In the genomic region with DNA sequence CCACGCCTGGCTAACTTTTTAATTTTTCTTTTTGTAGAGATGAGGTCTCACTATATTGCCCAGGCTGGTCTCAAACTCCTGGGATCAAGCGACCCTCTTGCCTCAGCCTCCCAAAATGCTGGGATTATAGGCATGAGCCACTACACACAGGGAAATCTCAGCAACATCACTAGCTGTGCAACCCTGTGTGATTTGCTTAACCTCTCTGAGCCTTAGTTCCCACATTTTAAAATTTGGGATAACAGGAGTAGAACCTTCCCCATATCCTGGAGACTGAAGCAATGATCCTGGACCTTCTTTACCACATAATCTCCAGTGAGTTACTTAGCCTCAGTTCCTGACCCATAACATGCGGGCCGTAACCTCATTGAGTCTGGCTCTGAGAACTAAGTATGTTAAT, we compare ENCODE assay signal across 26 cellular contexts.
A peak's percentile ranks its signal among the peaks of the same experiment; 100 is the strongest.
DNase-seq lines count a peak whose midpoint lies in the region; ATAC-seq, FAIRE-seq and TF ChIP-seq lines count a peak whose summit lies in the region.
"Had no signal": no experiment of that assay in that cellular context is flagged by ENCODE, and none has a peak within 500 bp of the region (broad histone marks: within the 10 kb centered on the region; RNA-seq: fewer than 3 reads in every experiment).

No MANE protein-coding gene starts in this region.

- no peak for TF ChIP-seq RAD21 in K562 (CRISPR knock-in tag; conservative IDR thresholded peaks at IDR 0.05 in 1 of 2, IDR thresholded peaks at IDR 0.05 in 1 of 2)

- no peak for TF ChIP-seq CTCF in HEK293 (tag by site-specific recombination; IDR thresholded peaks at IDR 0.05)
- TF ChIP-seq CTCF in WERI-Rb-1 (IDR thresholded peaks at IDR 0.05; ENCODE audit: low read depth, low read length): no peak
- no peak for TF ChIP-seq CTCF in K562 (IDR thresholded peaks at IDR 0.05 in 2 of 3, conservative IDR thresholded peaks at IDR 0.05 in 1 of 3; ENCODE audit: insufficient read depth in 2 of 3, low read depth in 1 of 3, low read length in 3 of 3)
- no peak for TF ChIP-seq CTCF in OCI-LY7 (conservative IDR thresholded peaks at IDR 0.05; ENCODE audit: low read length)

- 30% methylated on average over 4 of the region's 4 CpGs for WGBS in K562 (ENCODE audit: insufficient coverage, low coverage, missing lambda C conversion rate)

- DNase-seq in WERI-Rb-1 (peak; percentile 46), K562 (ENCODE audit: extremely low read depth in 1 of 4, low spot score in 3 of 4) (no peak), OCI-LY7 (ENCODE audit: low spot score) (no peak)
- no peak for DNase-seq in activated CD4-positive, alpha-beta T cell treated with anti-CD3 and anti-CD28 coated beads, Interleukin-2, amount 50 U/mL, for 1 hour
- DNase-seq in activated effector memory CD4-positive, alpha-beta T cell treated with anti-CD3 and anti-CD28 coated beads, Interleukin-2, amount 50 U/mL, for 16 hours: no peak
- DNase-seq: 8988T; ACHN; BE2C; C1 segment of cervical spinal cord; CD4-positive, alpha-beta memory T cell; CD4-positive, CD25-positive, alpha-beta regulatory T cell; CD8-positive, alpha-beta memory T cell; COR-L47; DMS 273 treated with DMSO at 0.1 percent for 48 hours; DMS153; DMS53; DMS79; DND-41; EL; GDM1 had no signal

- CTCF ChIA-PET in HEK293 (lab: Yijun Ruan, JAX) (interaction anchor here (0.5 to 0.9 kb wide), 3 partner anchors 11 to 855 kb away, joined by 3 to 7 read pairs (median 3); no protein-coding TSS in a partner anchor), K562 (lab: Yijun Ruan, JAX; ENCODE audit: low intra/inter-chr PET ratio) (no interaction called here), OCI-LY7 (lab: Charles Lee; ENCODE audit: unreplicated experiment) (no interaction called here)

- intact Hi-C loops in K562 (cut with micrococcal nuclease) (no loop called here), OCI-LY7 (cut with micrococcal nuclease; ENCODE audit: unreplicated experiment) (no loop called here)

- no peak for TF ChIP-seq POLR2A in K562 (conservative IDR thresholded peaks at IDR 0.05)

- no peaks in the 10 kb centered on the region for H3K4me1 ChIP-seq in HEK293 (ENCODE audit: control insufficient read depth, insufficient read depth, low read length)
- H3K4me1 ChIP-seq in K562 (replicated peaks in 1 of 2; ENCODE audit: control insufficient read depth in 2 of 2, insufficient read depth in 2 of 2, low read length in 2 of 2): peaks cover 0 to 4% of the 10 kb centered on the region in 2 experiments; a peak in 1 of 5 replicates
- no peaks in the 10 kb centered on the region for H3K4me1 ChIP-seq in OCI-LY7 (ENCODE audit: insufficient read depth, low read length, poor library complexity, severe bottlenecking)
- H3K4me1 ChIP-seq: BE2C had no signal

- H3K4me3 ChIP-seq in HEK293 (ENCODE audit: low read depth, low read length): no peak overlapping the region
- H3K4me3 ChIP-seq in WERI-Rb-1 (ENCODE audit: low read depth, low read length): no peak overlapping the region
- H3K4me3 ChIP-seq in K562: no peak overlapping the region
- H3K4me3 ChIP-seq in OCI-LY7 (ENCODE audit: low read depth, low read length, poor library complexity, severe bottlenecking): no peak overlapping the region
- H3K4me3 ChIP-seq: BLaER1, GM12878 had no signal

- H3K27ac ChIP-seq in HEK293 (ENCODE audit: extremely low read depth, low read depth, low read length) (no peak overlapping the region), WERI-Rb-1 (no peak overlapping the region), K562 (ENCODE audit: extremely low read depth, low read depth, low read length) (no peak overlapping the region), OCI-LY7 (ENCODE audit: low read depth, low read length, poor library complexity, severe bottlenecking) (no peak overlapping the region)
- H3K27ac ChIP-seq: BLaER1 had no signal

- H3K9ac ChIP-seq in K562 (ENCODE audit: insufficient read depth in 1 of 2, low read depth in 2 of 2, low read length in 2 of 2): no peak overlapping the region
- H3K9ac ChIP-seq: BLaER1 had no signal

- H3K79me2 ChIP-seq in K562 (ENCODE audit: control insufficient read depth, insufficient read depth, low read length) (no peaks in the 10 kb centered on the region), OCI-LY7 (ENCODE audit: insufficient read depth, low read depth, low read length) (no peaks in the 10 kb centered on the region)

- H3K4me2 ChIP-seq in K562 (ENCODE audit: insufficient read depth, low read length) (no peak overlapping the region), OCI-LY7 (ENCODE audit: low read length) (no peak overlapping the region)
- H3K4me2 ChIP-seq: BLaER1 had no signal

- H4K20me1 ChIP-seq in K562 (replicated peaks; ENCODE audit: control insufficient read depth, insufficient read depth, low read length): no peaks in the 10 kb centered on the region
- no peaks in the 10 kb centered on the region for H4K20me1 ChIP-seq in OCI-LY7 (ENCODE audit: insufficient read depth, low read length)
- H4K20me1 ChIP-seq: BLaER1 had no signal

- no peak for ATAC-seq in K562
- ATAC-seq: GM12878 had no signal

- in situ Hi-C loops in K562 (cut with MboI): no loop called here

- no peaks in the 10 kb centered on the region for H3K9me3 ChIP-seq in HEK293 (ENCODE audit: control insufficient read depth, insufficient read depth, low read depth, low read length)
- no peaks in the 10 kb centered on the region for H3K9me3 ChIP-seq in WERI-Rb-1 (ENCODE audit: severe bottlenecking)
- H3K9me3 ChIP-seq in K562 (replicated peaks; ENCODE audit: control insufficient read depth, insufficient read depth, low read depth, low read length): no peaks in the 10 kb centered on the region
- no peaks in the 10 kb centered on the region for H3K9me3 ChIP-seq in OCI-LY7 (ENCODE audit: low read length)
- H3K9me3 ChIP-seq: BE2C, BLaER1 had no signal

- no TSS peak for BruUV-seq in K562 (replicated peaks; lab: Mats Ljungman, UMichigan)
- BruUV-seq in OCI-LY7 (replicated peaks; lab: Mats Ljungman, UMichigan): no TSS peak

- POLR2A ChIA-PET in HEK293 (lab: Yijun Ruan, JAX): no interaction called here
- POLR2A ChIA-PET in K562 (lab: Yijun Ruan, JAX): interaction anchor here (1.2 to 1.7 kb wide), 2 partner anchors 16 to 161 kb away, joined by 3 to 4 read pairs; no protein-coding TSS in a partner anchor
- POLR2A ChIA-PET in OCI-LY7 (lab: Charles Lee): no interaction called here

- no peak for TF ChIP-seq EP300 in K562 (IDR thresholded peaks at IDR 0.05; ENCODE audit: low read length)

- H3K27me3 ChIP-seq in WERI-Rb-1 (ENCODE audit: insufficient read depth, low read depth, severe bottlenecking): peaks cover 9% of the 10 kb centered on the region
- H3K27me3 ChIP-seq in K562 (ENCODE audit: control insufficient read depth in 2 of 2, insufficient read depth in 2 of 2, low read length in 2 of 2): peaks cover 2 to 19% of the 10 kb centered on the region in 2 experiments; a peak in 2 of 5 replicates
- H3K27me3 ChIP-seq: BE2C, BLaER1 had no signal

- H3K9me2 ChIP-seq in OCI-LY7 (ENCODE audit: insufficient read depth, low read length): no peaks in the 10 kb centered on the region

- no peak for FAIRE-seq in K562 (lab: Jason Lieb, UNC)
- FAIRE-seq: A204.1, GM12878, GM12892, GM18507 had no signal

- H3K36me3 ChIP-seq in HEK293 (ENCODE audit: control insufficient read depth in 2 of 2, insufficient read depth in 1 of 2, low read length in 2 of 2): no peaks in the 10 kb centered on the region
- no peaks in the 10 kb centered on the region for H3K36me3 ChIP-seq in WERI-Rb-1
- no peaks in the 10 kb centered on the region for H3K36me3 ChIP-seq in K562 (ENCODE audit: control insufficient read depth, insufficient read depth, low read length)
- no peaks in the 10 kb centered on the region for H3K36me3 ChIP-seq in OCI-LY7 (ENCODE audit: insufficient read depth, low read length)
- H3K36me3 ChIP-seq: BE2C, BLaER1 had no signal

- H2AFZ ChIP-seq in K562 (ENCODE audit: low read depth, low read length) (no peak overlapping the region), OCI-LY7 (ENCODE audit: low read length) (no peak overlapping the region)

- no peaks in the 10 kb centered on the region for H3K9me1 ChIP-seq in K562 (ENCODE audit: control insufficient read depth, insufficient read depth, low read length)

TF ChIP-seq in HEK293, 187 proteins besides CTCF, POLR2A, EP300 and RAD21:
- no peak for TF ChIP-seq ZNF513 (tag by site-specific recombination; IDR thresholded peaks at IDR 0.05)
- 0 out of 2 replicates have a peak, but pooled peaks have one; percentile 45 for TF ChIP-seq ZNF768 (tag by site-specific recombination; IDR thresholded peaks at IDR 0.05)
- no peak for TF ChIP-seq ZNF138 (tag by site-specific recombination; IDR thresholded peaks at IDR 0.05; ENCODE audit: borderline replicate concordance)
- no peak for TF ChIP-seq ZNF623 (tag by site-specific recombination; IDR thresholded peaks at IDR 0.05)

TF ChIP-seq in K562, 482 proteins besides CTCF, POLR2A, EP300 and RAD21 (continues in another document):
- TF ChIP-seq STAG1 (CRISPR knock-in tag; IDR thresholded peaks at IDR 0.05; ENCODE audit: borderline replicate concordance) (no peak), RBFOX2 (IDR thresholded peaks at IDR 0.05; ENCODE audit: low read depth, low read length) (no peak), ZBTB12 (CRISPR knock-in tag; IDR thresholded peaks at IDR 0.05) (no peak), HEY1 (CRISPR knock-in tag; IDR thresholded peaks at IDR 0.05; ENCODE audit: borderline replicate concordance) (no peak), BRF1 (IDR thresholded peaks at IDR 0.05; ENCODE audit: borderline replicate concordance, extremely low read depth, insufficient read length) (no peak), YBX1 (IDR thresholded peaks at IDR 0.05) (no peak), PML (IDR thresholded peaks at IDR 0.05; ENCODE audit: low read length) (no peak), ZFP36 (IDR thresholded peaks at IDR 0.05; ENCODE audit: low read depth, low read length, partially characterized antibody) (peak; percentile 23), POLR2AphosphoS5 (IDR thresholded peaks at IDR 0.05; ENCODE audit: control insufficient read depth, insufficient read depth, low read depth, low read length) (no peak), KDM1A (IDR thresholded peaks at IDR 0.05) (peak; percentile 18; a peak in 1 of 4 replicates)
- TF ChIP-seq, protein P1, sequence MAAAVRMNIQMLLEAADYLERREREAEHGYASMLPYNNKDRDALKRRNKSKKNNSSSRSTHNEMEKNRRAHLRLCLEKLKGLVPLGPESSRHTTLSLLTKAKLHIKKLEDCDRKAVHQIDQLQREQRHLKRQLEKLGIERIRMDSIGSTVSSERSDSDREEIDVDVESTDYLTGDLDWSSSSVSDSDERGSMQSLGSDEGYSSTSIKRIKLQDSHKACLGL (CRISPR knock-in tag; IDR thresholded peaks at IDR 0.05; ENCODE audit: borderline replicate concordance, poor library complexity, severe bottlenecking): no peak
